24 cellular contexts compared by ENCODE assay signal in the genomic region with DNA sequence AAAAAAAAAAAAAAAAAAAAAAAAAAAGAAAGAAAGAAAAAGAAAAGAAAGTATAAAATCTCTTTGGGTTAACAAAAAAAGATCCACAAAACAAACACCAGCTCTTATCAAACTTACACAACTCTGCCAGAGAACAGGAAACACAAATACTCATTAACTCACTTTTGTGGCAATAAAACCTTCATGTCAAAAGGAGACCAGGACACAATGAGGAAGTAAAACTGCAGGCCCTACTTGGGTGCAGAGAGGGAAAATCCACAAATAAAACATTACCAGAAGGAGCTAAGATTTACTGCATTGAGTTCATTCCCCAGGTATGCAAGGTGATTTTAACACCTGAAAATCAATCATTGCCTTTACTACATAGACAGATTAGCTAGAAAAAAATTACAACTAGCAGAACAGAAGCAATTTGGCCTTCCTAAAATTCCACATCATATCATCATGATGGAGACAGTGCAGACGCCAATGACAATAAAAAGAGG. TPM values are rescaled to one million over a fixed set of nuclear protein-coding genes. Genes with fewer than 3 reads are reported as not detected.
DNase-seq lines count a peak whose midpoint lies in the region; ATAC-seq, FAIRE-seq and TF ChIP-seq lines count a peak whose summit lies in the region.
"Had no signal": no experiment of that assay in that cellular context is flagged by ENCODE, and none has a peak within 500 bp of the region (broad histone marks: within the 10 kb centered on the region; RNA-seq: fewer than 3 reads in every experiment).

No MANE protein-coding gene starts in this region.

- peaks cover 61% of the 10 kb centered on the region for H3K27me3 Mint-ChIP-seq in T-helper 17 cell

- no peak for ATAC-seq in GM18511 (IDR thresholded peaks at IDR 0.05; ENCODE audit: unreplicated experiment)
- ATAC-seq in HG02588 (IDR thresholded peaks at IDR 0.05; ENCODE audit: unreplicated experiment) = no peak
- no peak for ATAC-seq in T-helper 17 cell
- ATAC-seq: activated CD8-positive, alpha-beta T cell treated with anti-CD3 and anti-CD28 coated beads, Interleukin-2, amount 10 ng/mL, durations not matched to agents 7 days and 5 days; gastroesophageal sphincter; HepG2; naive thymus-derived CD4-positive, alpha-beta T cell had no signal

- no peak overlapping the region for H3K4me3 Mint-ChIP-seq in T-helper 17 cell
- H3K4me3 Mint-ChIP-seq: activated CD8-positive, alpha-beta T cell treated with anti-CD3 and anti-CD28 coated beads, Interleukin-2, amount 10 ng/mL, durations not matched to agents 7 days and 5 days; activated naive CD8-positive, alpha-beta T cell treated with anti-CD3 and anti-CD28 coated beads for 36 hours; naive thymus-derived CD4-positive, alpha-beta T cell had no signal

- H3K36me3 ChIP-seq in stomach = no peaks in the 10 kb centered on the region
- H3K36me3 ChIP-seq: gastroesophageal sphincter had no signal

- peak; percentile 42 for DNase-seq in GM19238 (ENCODE audit: insufficient read length, low spot score)
- DNase-seq in NB4 (ENCODE audit: low read depth) = peak; percentile 63
- DNase-seq in stomach = peak; percentile 4
- no peak for DNase-seq in T-helper 17 cell
- DNase-seq: activated CD4-positive, CD25-positive, alpha-beta regulatory T cell; activated CD8-positive, alpha-beta T cell treated with anti-CD3 and anti-CD28 coated beads, Interleukin-2, amount 10 ng/mL, durations not matched to agents 7 days and 5 days; activated naive CD8-positive, alpha-beta T cell treated with anti-CD3 and anti-CD28 coated beads for 36 hours; dermis blood vessel endothelial cell; erythroblast; NCI-H1092 treated with DMSO at 0.1 percent for 48 hours; NCI-H82; stimulated activated CD4-positive, alpha-beta T cell treated with anti-CD3 and anti-CD28 coated beads, Interleukin-4, amount 100 ng/mL, for 1 hour; T-helper 2 cell had no signal

- H3K27me3 ChIP-seq in stomach = peaks cover 0 to 48% (median 0%) of the 10 kb centered on the region in 3 donors

- TF ChIP-seq CTCF in NB4 (IDR thresholded peaks at IDR 0.05; ENCODE audit: low read depth, low read length) (no peak), stomach (IDR thresholded peaks at IDR 0.05) (no peak)

- H3K27ac Mint-ChIP-seq in T-helper 17 cell = no peak overlapping the region
- H3K27ac Mint-ChIP-seq: activated CD8-positive, alpha-beta T cell treated with anti-CD3 and anti-CD28 coated beads, Interleukin-2, amount 10 ng/mL, durations not matched to agents 7 days and 5 days; activated naive CD8-positive, alpha-beta T cell treated with anti-CD3 and anti-CD28 coated beads for 36 hours; naive thymus-derived CD4-positive, alpha-beta T cell had no signal

- H3K9me3 ChIP-seq in stomach = no peaks in the 10 kb centered on the region
- no peaks in the 10 kb centered on the region for H3K9me3 ChIP-seq in T-helper 17 cell (ENCODE audit: control insufficient read depth, low read length, poor library complexity, severe bottlenecking)

- peak; percentile 62 for FAIRE-seq in colon (lab: Jason Lieb, UNC)
- FAIRE-seq: HepG2 had no signal

- no peak for TF ChIP-seq EP300 in stomach (IDR thresholded peaks at IDR 0.05)

- H3K4me1 Mint-ChIP-seq in T-helper 17 cell = peaks cover 2% of the 10 kb centered on the region
- H3K4me1 Mint-ChIP-seq: activated naive CD8-positive, alpha-beta T cell treated with anti-CD3 and anti-CD28 coated beads for 36 hours had no signal

- H3K36me3 Mint-ChIP-seq in T-helper 17 cell (ENCODE audit: low read depth) = no peaks in the 10 kb centered on the region
- H3K36me3 Mint-ChIP-seq: activated naive CD8-positive, alpha-beta T cell treated with anti-CD3 and anti-CD28 coated beads for 36 hours; naive thymus-derived CD4-positive, alpha-beta T cell had no signal

- 26 to 47% (median 41%) methylated on average over 1 of the region's 1 CpG for WGBS in stomach, 5 donors

- TF ChIP-seq POLR2A in NB4 (IDR thresholded peaks at IDR 0.05; ENCODE audit: extremely low read depth, insufficient read length) = no peak
- no peak for TF ChIP-seq POLR2A in stomach (IDR thresholded peaks at IDR 0.05)

- peaks cover 0 to 12% (median 8%) of the 10 kb centered on the region in 4 donors for H3K4me1 ChIP-seq in stomach
- H3K4me1 ChIP-seq: gastroesophageal sphincter, parathyroid adenoma had no signal

- peak overlapping the region in 3 of 5 donors; percentile 55 to 80 (median 66) for H3K27ac ChIP-seq in stomach
- H3K27ac ChIP-seq: gastroesophageal sphincter, parathyroid adenoma had no signal

- H3K4me3 ChIP-seq in NB4 (ENCODE audit: low read depth, low read length) (no peak overlapping the region), stomach (no peak overlapping the region)
- H3K4me3 ChIP-seq: gastroesophageal sphincter, lung had no signal

- intact Hi-C loops in stomach (cut with DNase I; ENCODE audit: low total_unique reads) = no loop called here

RNA-seq across cellular contexts. Expression of a gene that starts 9.6 kb away (rescaled TPM):
- total RNA-seq in stomach (100 to 1,000 TPM in 2 of 5 donors, 10 to 100 TPM in 1, 1 to 10 TPM in 1, under 1 TPM in 1; 0.72 to 118 (median 22.9) TPM), T-helper 17 cell (not detected)
- 10 to 100 TPM in 2 of 3 donors, 1 to 10 TPM in 1; 4.4 to 27.6 (median 18.2) TPM for polyA plus RNA-seq in stomach
- total RNA-seq: activated CD8-positive, alpha-beta T cell treated with anti-CD3 and anti-CD28 coated beads, Interleukin-2, amount 10 ng/mL, durations not matched to agents 7 days and 5 days; activated naive CD8-positive, alpha-beta T cell treated with anti-CD3 and anti-CD28 coated beads for 36 hours; dermis blood vessel endothelial cell; HepG2; naive thymus-derived CD4-positive, alpha-beta T cell; skeletal muscle tissue had no signal
- polyA plus RNA-seq: BJ; HepG2; naive thymus-derived CD4-positive, alpha-beta T cell had no signal

RNA-seq across cellular contexts. Expression of a gene that starts 10.7 kb away (rescaled TPM):
- total RNA-seq in stomach = 1 to 10 TPM in 1 of 5 donors, not detected in 4; 1.3 TPM
- polyA plus RNA-seq in stomach = 1 to 10 TPM in 1 of 3 donors, not detected in 2; 6.2 TPM
- total RNA-seq in T-helper 17 cell = not detected
- total RNA-seq: activated CD8-positive, alpha-beta T cell treated with anti-CD3 and anti-CD28 coated beads, Interleukin-2, amount 10 ng/mL, durations not matched to agents 7 days and 5 days; activated naive CD8-positive, alpha-beta T cell treated with anti-CD3 and anti-CD28 coated beads for 36 hours; HepG2; naive thymus-derived CD4-positive, alpha-beta T cell; skeletal muscle tissue; temporal lobe had no signal
- polyA plus RNA-seq: BJ; HepG2; naive thymus-derived CD4-positive, alpha-beta T cell had no signal

RNA-seq across cellular contexts. Expression of a gene that starts 56.5 kb away (rescaled TPM):
- total RNA-seq in stomach (10 to 100 TPM in 2 of 5 donors, 1 to 10 TPM in 1, not detected in 2; 5.5 to 16.2 (median 14.7) TPM), T-helper 17 cell (not detected)
- polyA plus RNA-seq in stomach = 10 to 100 TPM in 1 of 3 donors, 1 to 10 TPM in 2; 1.7 to 29.6 (median 7.8) TPM
- total RNA-seq: activated CD8-positive, alpha-beta T cell treated with anti-CD3 and anti-CD28 coated beads, Interleukin-2, amount 10 ng/mL, durations not matched to agents 7 days and 5 days; activated naive CD8-positive, alpha-beta T cell treated with anti-CD3 and anti-CD28 coated beads for 36 hours; dermis blood vessel endothelial cell; HepG2 had no signal
- polyA plus RNA-seq: BJ; HepG2; naive thymus-derived CD4-positive, alpha-beta T cell had no signal

Comparison
In these comparisons a context has a peak if more than half of its experiments do, and no peak if none do; other contexts are left out.
1. DNase-seq: peak in GM19238 (single experiment), NB4 (single experiment) and stomach (single experiment); none in T-helper 17 cell (0 of 3).